Comparison of ENCODE assay signal across 8 cellular contexts in genomic region chr11:1763336-1763795, GRCh38. TPM values are rescaled to one million over a fixed set of nuclear protein-coding genes. Genes with fewer than 3 reads are reported as not detected.
DNase-seq lines count a peak whose midpoint lies in the region; ATAC-seq, FAIRE-seq and TF ChIP-seq lines count a peak whose summit lies in the region.

No MANE protein-coding gene starts in this region.

- H3K27me3 Mint-ChIP-seq in nephron (ENCODE audit: low read depth): no peaks in the 10 kb centered on the region

- H3K4me1 Mint-ChIP-seq in nephron: peaks cover 5% of the 10 kb centered on the region

- ATAC-seq in GM19351 (IDR thresholded peaks at IDR 0.05; ENCODE audit: unreplicated experiment) (peak; percentile 27), HG03095 (IDR thresholded peaks at IDR 0.05; ENCODE audit: unreplicated experiment) (no peak)

- peak; percentile 71 for DNase-seq in 8988T
- DNase-seq in Karpas-422: peak; percentile 44
- DNase-seq in dorsolateral prefrontal cortex: no peak
- no peak for DNase-seq in DMS79 (lab: John Stamatoyannopoulos, UW)
- no peak for DNase-seq in RCC 7860 (ENCODE audit: low spot score)

- peak overlapping the region; percentile 84; the same call in 1 of the 2 replicates for H2AFZ ChIP-seq in Karpas-422 (ENCODE audit: low read length)

- no peaks in the 10 kb centered on the region for H3K36me3 ChIP-seq in Karpas-422 (ENCODE audit: insufficient read depth, low read length)

- peak overlapping the region; percentile 79 to 88 (median 86) for H3K4me3 Mint-ChIP-seq in nephron

- intact Hi-C loops in dorsolateral prefrontal cortex (cut with DNase I): loop anchor here (10.0 kb wide), 2 partner anchors 69 to 391 kb away; partner anchors contain the start of gene KRTAP5-6 (in 1 of the 2)

- no peak overlapping the region for H3K27ac ChIP-seq in Karpas-422 (ENCODE audit: low read length)
- H3K27ac ChIP-seq in dorsolateral prefrontal cortex: peak overlapping the region; percentile 77 to 99 (median 98)

- H3K4me2 ChIP-seq in Karpas-422 (ENCODE audit: low read depth, low read length, poor library complexity, severe bottlenecking): peak overlapping the region; percentile 99

- peaks cover 16% of the 10 kb centered on the region for H3K4me1 ChIP-seq in Karpas-422 (ENCODE audit: low read length)

- H4K20me1 ChIP-seq in Karpas-422 (ENCODE audit: insufficient read depth, low read depth, low read length): no peaks in the 10 kb centered on the region

- no peaks in the 10 kb centered on the region for H3K9me3 ChIP-seq in Karpas-422 (ENCODE audit: low read length)

- no peaks in the 10 kb centered on the region for H3K36me3 Mint-ChIP-seq in nephron (ENCODE audit: low read depth)

- peak overlapping the region; percentile 84 for H3K9ac ChIP-seq in Karpas-422 (ENCODE audit: low read length)

- H3K9me2 ChIP-seq in Karpas-422 (replicated peaks; ENCODE audit: insufficient read depth, low read length): no peaks in the 10 kb centered on the region

- peaks cover 9% of the 10 kb centered on the region for H3K79me2 ChIP-seq in Karpas-422 (ENCODE audit: low read length)

- peak overlapping the region; percentile 82 for H3K4me3 ChIP-seq in Karpas-422 (ENCODE audit: low read length)
- peak overlapping the region; percentile 67 to 100 (median 100) for H3K4me3 ChIP-seq in dorsolateral prefrontal cortex

- no peak overlapping the region for H3K27ac Mint-ChIP-seq in nephron

- TF ChIP-seq CTCF in dorsolateral prefrontal cortex (IDR thresholded peaks at IDR 0.05 in 54 of 56, conservative IDR thresholded peaks at IDR 0.05 in 2 of 56; ENCODE audit: low read depth in 1 of 56, partially characterized antibody in 56 of 56) (no peak), nephron (IDR thresholded peaks at IDR 0.05; ENCODE audit: unreplicated experiment in 3 of 3) (no peak)

- H3K27me3 ChIP-seq in Karpas-422 (ENCODE audit: low read length) (no peaks in the 10 kb centered on the region), dorsolateral prefrontal cortex (no peaks in the 10 kb centered on the region)

- no peaks in the 10 kb centered on the region for H3K9me3 Mint-ChIP-seq in nephron

- FAIRE-seq in RCC 7860 (lab: Jason Lieb, UNC): no peak

RNA-seq across cellular contexts. Expression of gene CTSD, which starts 0.4 kb away (rescaled TPM):
- total RNA-seq in Karpas-422 (2014; rRNA removed; shearing (Covaris generic); ENCODE audit: low replicate concordance): 26.1 and 52.8 TPM in 2 replicates
- 100 to 1,000 TPM; 284 to 532 (median 387) TPM for total RNA-seq in dorsolateral prefrontal cortex

RNA-seq across cellular contexts. Expression of gene IFITM10, which starts 13.0 kb away (rescaled TPM):
- total RNA-seq in Karpas-422 (2014; rRNA removed; shearing (Covaris generic); ENCODE audit: low replicate concordance): not detected in 2 replicates
- total RNA-seq in dorsolateral prefrontal cortex: 10 to 100 TPM in 74 of 120 experiments, 1 to 10 TPM in 46; 6.0 to 26.6 (median 11.4) TPM

Comparison
In these comparisons a context has a peak if more than half of its experiments do, and no peak if none do; other contexts are left out.
1. DNase-seq: peak in 8988T (single experiment) and Karpas-422 (single experiment); none in dorsolateral prefrontal cortex (0 of 10), DMS79 (single experiment) and RCC 7860 (single experiment).